In genomic region chr22:32536352-32536751, GRCh38 we compare ENCODE assay signal across 2 cellular contexts.
TF ChIP-seq lines count a peak whose summit lies in the region.

No MANE protein-coding gene starts in this region.

TF ChIP-seq in IMR-90, 13 proteins besides CTCF, POLR2A, EP300 and RAD21 (continued from another document):
- TF ChIP-seq, protein P1, sequence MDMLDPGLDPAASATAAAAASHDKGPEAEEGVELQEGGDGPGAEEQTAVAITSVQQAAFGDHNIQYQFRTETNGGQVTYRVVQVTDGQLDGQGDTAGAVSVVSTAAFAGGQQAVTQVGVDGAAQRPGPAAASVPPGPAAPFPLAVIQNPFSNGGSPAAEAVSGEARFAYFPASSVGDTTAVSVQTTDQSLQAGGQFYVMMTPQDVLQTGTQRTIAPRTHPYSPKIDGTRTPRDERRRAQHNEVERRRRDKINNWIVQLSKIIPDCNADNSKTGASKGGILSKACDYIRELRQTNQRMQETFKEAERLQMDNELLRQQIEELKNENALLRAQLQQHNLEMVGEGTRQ (IDR thresholded peaks at IDR 0.05; ENCODE audit: low read depth, low read length), result 0 out of 2 replicates have a peak, but pooled peaks have one; percentile 30

TF ChIP-seq in WTC11, 78 proteins besides CTCF, POLR2A, EP300 and RAD21 (continued from another document):
- no peak for TF ChIP-seq RORB (CRISPR knock-in tag; IDR thresholded peaks at IDR 0.05)
TF ChIP-seq in WTC11: peak in this region for 1.
